ENCODE assay signal across 1 cellular context in genomic region chr1:92957020-92957734, GRCh38.
TF ChIP-seq lines count a peak whose summit lies in the region.

No MANE protein-coding gene starts in this region.

TF ChIP-seq in K562, 482 proteins besides CTCF, POLR2A, EP300 and RAD21 (continued from another document and continues in another):
- TF ChIP-seq MGA (IDR thresholded peaks at IDR 0.05) = peak; percentile 77
- peak; percentile 28; the same call in 1 of the 2 replicates for TF ChIP-seq EP400 (IDR thresholded peaks at IDR 0.05)
- no peak for TF ChIP-seq POLR2AphosphoS2 (IDR thresholded peaks at IDR 0.05; ENCODE audit: low read length)
- no peak for TF ChIP-seq ZNF146 (CRISPR knock-in tag; IDR thresholded peaks at IDR 0.05; ENCODE audit: unreplicated experiment)
- no peak for TF ChIP-seq ILF3 (IDR thresholded peaks at IDR 0.05; ENCODE audit: borderline replicate concordance)
- TF ChIP-seq NCOR1 (IDR thresholded peaks at IDR 0.05) = peak; percentile 94
- TF ChIP-seq ZNF707 (CRISPR knock-in tag; conservative IDR thresholded peaks at IDR 0.05) = no peak
- TF ChIP-seq NFYB (IDR thresholded peaks at IDR 0.05; ENCODE audit: extremely low read depth, insufficient read length) = no peak
- TF ChIP-seq ADNP (tag; IDR thresholded peaks at IDR 0.05) = peak; percentile 36; the same call in 1 of the 2 replicates
- no peak for TF ChIP-seq KDM5B (IDR thresholded peaks at IDR 0.05; ENCODE audit: insufficient replicate concordance, low read depth, low read length)
- TF ChIP-seq CBX2 (IDR thresholded peaks at IDR 0.05; ENCODE audit: insufficient read depth, low read length, poor library complexity, severe bottlenecking) = no peak
- no peak for TF ChIP-seq KHSRP (IDR thresholded peaks at IDR 0.05)
- no peak for TF ChIP-seq KLF1 (tag; IDR thresholded peaks at IDR 0.05)
- TF ChIP-seq SNIP1 (IDR thresholded peaks at IDR 0.05; ENCODE audit: low read depth) = no peak
- no peak for TF ChIP-seq RB1 (IDR thresholded peaks at IDR 0.05; ENCODE audit: low read depth)
- peak; percentile 77 for TF ChIP-seq LEF1 (IDR thresholded peaks at IDR 0.05)
- peak; percentile 49; the same call in 1 of the 2 replicates for TF ChIP-seq ZNF592 (IDR thresholded peaks at IDR 0.05)
- TF ChIP-seq MEF2A (IDR thresholded peaks at IDR 0.05; ENCODE audit: control insufficient read depth, low read depth, low read length) = peak; percentile 92
- TF ChIP-seq FOXK2 (conservative IDR thresholded peaks at IDR 0.05 in 1 of 2, IDR thresholded peaks at IDR 0.05 in 1 of 2; ENCODE audit: low read depth in 2 of 2) = peak; percentile 45 to 52; a peak in 1 of 4 replicates
- no peak; the same call in 1 of the 2 replicates for TF ChIP-seq CC2D1A (IDR thresholded peaks at IDR 0.05)
- no peak for TF ChIP-seq PATZ1 (CRISPR knock-in tag; IDR thresholded peaks at IDR 0.05; ENCODE audit: borderline replicate concordance)
- no peak for TF ChIP-seq HOXB6 (CRISPR knock-in tag; IDR thresholded peaks at IDR 0.05; ENCODE audit: borderline replicate concordance)
- TF ChIP-seq FOXM1 (IDR thresholded peaks at IDR 0.05; ENCODE audit: low read depth) = peak; percentile 82
- no peak for TF ChIP-seq FOXM1 (CRISPR knock-in tag; IDR thresholded peaks at IDR 0.05; ENCODE audit: low read depth)
- no peak for TF ChIP-seq ZNF764 (CRISPR knock-in tag; IDR thresholded peaks at IDR 0.05; ENCODE audit: low read depth)
- no peak for TF ChIP-seq RBM22 (IDR thresholded peaks at IDR 0.05; ENCODE audit: low read depth, low read length, poor library complexity, severe bottlenecking)
- TF ChIP-seq CHD1 (IDR thresholded peaks at IDR 0.05; ENCODE audit: low read length) = no peak
- TF ChIP-seq ARNT (IDR thresholded peaks at IDR 0.05) = peak in 1 of 2 experiments; percentile 93; a peak in 2 of 4 replicates
- TF ChIP-seq RERE (CRISPR knock-in tag; IDR thresholded peaks at IDR 0.05; ENCODE audit: borderline replicate concordance) = no peak
- TF ChIP-seq ZNF143 (CRISPR knock-in tag; IDR thresholded peaks at IDR 0.05) = no peak
- TF ChIP-seq GTF2E2 (tag; IDR thresholded peaks at IDR 0.05) = no peak
- peak; percentile 54; the same call in 1 of the 2 replicates for TF ChIP-seq MAX (CRISPR knock-in tag; IDR thresholded peaks at IDR 0.05)
- peak; percentile 78; the same call in 1 of the 2 replicates for TF ChIP-seq ZNF644 (tag; IDR thresholded peaks at IDR 0.05; ENCODE audit: low read depth)
- TF ChIP-seq TAL1 (IDR thresholded peaks at IDR 0.05) = peak; percentile 95
- TF ChIP-seq HMBOX1 (IDR thresholded peaks at IDR 0.05) = peak; percentile 40; the same call in 1 of the 2 replicates
